Comparison of ENCODE assay signal across 6 cellular contexts in genomic region chr10:52365547-52366432, GRCh38. TPM values are rescaled to one million over a fixed set of nuclear protein-coding genes. Genes with fewer than 3 reads are reported as not detected.
"Had no signal": no experiment of that assay in that cellular context is flagged by ENCODE, and none has a peak within 500 bp of the region (broad histone marks: within the 10 kb centered on the region; RNA-seq: fewer than 3 reads in every experiment).

No MANE protein-coding gene starts in this region.

RNA-seq across cellular contexts. Expression of gene DKK1, which starts 51.7 kb away (rescaled TPM):
- total RNA-seq: left cardiac atrium; left ventricle myocardium superior; mononuclear cell; naive thymus-derived CD4-positive, alpha-beta T cell; natural killer cell had no signal
- polyA plus RNA-seq: immature natural killer cell; naive thymus-derived CD4-positive, alpha-beta T cell had no signal
